In genomic region chr1:204292733-204293132, GRCh38 we compare ENCODE assay signal across 30 cellular contexts.
DNase-seq lines count a peak whose midpoint lies in the region; ATAC-seq and TF ChIP-seq lines count a peak whose summit lies in the region.
"Had no signal": no experiment of that assay in that cellular context is flagged by ENCODE, and none has a peak within 500 bp of the region (broad histone marks: within the 10 kb centered on the region; RNA-seq: fewer than 3 reads in every experiment).

No MANE protein-coding gene starts in this region.

- H3K4me3 ChIP-seq in mammary epithelial cell (replicated peaks in 1 of 3; ENCODE audit: insufficient read depth in 1 of 3, low read depth in 2 of 3, low read length in 3 of 3) (no peak overlapping the region), right atrium auricular region (no peak overlapping the region), sigmoid colon (no peak overlapping the region), vagina (no peak overlapping the region)
- H3K4me3 ChIP-seq: ascending aorta; BLaER1 treated with 17β-estradiol and CSF1 and Interleukin-3, amounts not matched to agents 10 nM and 100 nM; tibial nerve had no signal

- H3K79me2 ChIP-seq in mammary epithelial cell (ENCODE audit: insufficient read depth, low read length), result no peaks in the 10 kb centered on the region

- no TSS peak for BruUV-seq in MCF 10A (replicated peaks; lab: Mats Ljungman, UMichigan)
- no TSS peak for BruUV-seq in mammary epithelial cell (replicated peaks; lab: Mats Ljungman, UMichigan)

- CTCF ChIA-PET in MCF 10A (lab: Yijun Ruan, JAX) (interaction anchor here (0.7 to 1.6 kb wide), 2 partner anchors 71 to 214 kb away, joined by 4 to 18 read pairs; no protein-coding TSS in a partner anchor), mammary epithelial cell (lab: Charles Lee; ENCODE audit: low non-redundant PET) (no interaction called here)

- TF ChIP-seq EP300 in sigmoid colon (IDR thresholded peaks at IDR 0.05), result no peak

- no peaks in the 10 kb centered on the region for H3K36me3 ChIP-seq in mammary epithelial cell (ENCODE audit: insufficient read depth, low read length)
- no peaks in the 10 kb centered on the region for H3K36me3 ChIP-seq in right atrium auricular region
- H3K36me3 ChIP-seq in sigmoid colon, result no peaks in the 10 kb centered on the region
- no peaks in the 10 kb centered on the region for H3K36me3 ChIP-seq in vagina
- H3K36me3 ChIP-seq: ascending aorta; BLaER1 treated with 17β-estradiol and CSF1 and Interleukin-3, amounts not matched to agents 10 nM and 100 nM; tibial nerve had no signal

- no peak overlapping the region for H3K4me3 Mint-ChIP-seq in MCF 10A (ENCODE audit: unreplicated experiment)
- H3K4me3 Mint-ChIP-seq: activated naive CD8-positive, alpha-beta T cell treated with anti-CD3 and anti-CD28 coated beads, Interleukin-2, amount 10 ng/mL, durations not matched to agents 7 days and 5 days; activated T-cell treated with anti-CD3 and anti-CD28 coated beads, Interleukin-2, amount 50 U/mL, for 24 hours; effector memory CD8-positive, alpha-beta T cell; IgD-negative memory B cell; nephron progenitor cell had no signal

- TF ChIP-seq POLR2A in sigmoid colon (IDR thresholded peaks at IDR 0.05), result no peak
- no peak for TF ChIP-seq POLR2A in vagina (IDR thresholded peaks at IDR 0.05)

- no peaks in the 10 kb centered on the region for H3K27me3 Mint-ChIP-seq in MCF 10A (ENCODE audit: insufficient read depth, unreplicated experiment)

- H3K9me3 ChIP-seq in mammary epithelial cell (replicated peaks; ENCODE audit: insufficient read depth, low read length) (no peaks in the 10 kb centered on the region), right atrium auricular region (no peaks in the 10 kb centered on the region), sigmoid colon (no peaks in the 10 kb centered on the region), vagina (no peaks in the 10 kb centered on the region)
- H3K9me3 ChIP-seq: ascending aorta; BLaER1 treated with 17β-estradiol and CSF1 and Interleukin-3, amounts not matched to agents 10 nM and 100 nM; tibial nerve had no signal

- dilution Hi-C loops in mammary epithelial cell (cut with HindIII; ENCODE audit: low sequenced_read_pairs), result no loop called here

- no peak for DNase-seq in MCF 10A (ENCODE audit: unreplicated experiment)
- DNase-seq in mammary epithelial cell, result no peak
- no peak for DNase-seq in right atrium auricular region (ENCODE audit: low spot score)
- DNase-seq in sigmoid colon, result no peak
- no peak for DNase-seq in vagina (ENCODE audit: extremely low spot score in 2 of 2)
- no peak for DNase-seq in NCI-H1105 (lab: John Stamatoyannopoulos, UW)
- no peak for DNase-seq in COLO829 (ENCODE audit: low spot score)
- DNase-seq: activated gamma-delta T cell; activated naive CD8-positive, alpha-beta T cell treated with anti-CD3 and anti-CD28 coated beads, Interleukin-2, amount 10 ng/mL, durations not matched to agents 7 days and 5 days; activated T-cell treated with anti-CD3 and anti-CD28 coated beads, Interleukin-2, amount 50 U/mL, for 24 hours; central memory CD4-positive, alpha-beta T cell; COR-L47; cortex of kidney; DMS53; effector memory CD8-positive, alpha-beta T cell; head of caudate nucleus; kidney; NCI-H1048; NCI-H1694; NCI-H2171; nephron progenitor cell; stimulated activated CD4-positive, alpha-beta T cell treated with anti-CD3 and anti-CD28 coated beads, Interleukin-1b, Interleukin-23, amount 100 ng/mL, for 48 hours; stimulated activated CD8-positive, alpha-beta memory T cell treated with anti-CD3 and anti-CD28 coated beads, Interleukin-4, amount 100 ng/mL, for 48 hours had no signal

- intact Hi-C loops in MCF 10A (cut with micrococcal nuclease), result no loop called here
- intact Hi-C loops in mammary epithelial cell (cut with micrococcal nuclease), result no loop called here
- intact Hi-C loops in sigmoid colon (cut with DNase I), result loop anchor here (10.0 kb wide), 1 partner anchor 52 kb away; no protein-coding TSS in a partner anchor
- intact Hi-C loops in vagina (cut with DNase I), result no loop called here

- POLR2A ChIA-PET in MCF 10A (lab: Yijun Ruan, JAX), result interaction anchor here (0.5 to 19.7 kb wide), 3 partner anchors 15 to 45 kb away, joined by 3 to 413 read pairs (median 3); no protein-coding TSS in a partner anchor

- H3K27me3 ChIP-seq in mammary epithelial cell (ENCODE audit: insufficient read depth, low read length) (no peaks in the 10 kb centered on the region), right atrium auricular region (no peaks in the 10 kb centered on the region), sigmoid colon (peaks cover 0 to 22% (median 0%) of the 10 kb centered on the region in 3 donors), vagina (no peaks in the 10 kb centered on the region)
- H3K27me3 ChIP-seq: ascending aorta; BLaER1 treated with 17β-estradiol and CSF1 and Interleukin-3, amounts not matched to agents 10 nM and 100 nM had no signal

- no peak for TF ChIP-seq CTCF in MCF 10A (IDR thresholded peaks at IDR 0.05; ENCODE audit: unreplicated experiment)
- no peak for TF ChIP-seq CTCF in mammary epithelial cell (conservative IDR thresholded peaks at IDR 0.05 in 1 of 2, IDR thresholded peaks at IDR 0.05 in 1 of 2; ENCODE audit: extremely low read depth in 1 of 2, insufficient read depth in 1 of 2, low read depth in 1 of 2, low read length in 2 of 2)
- TF ChIP-seq CTCF in right atrium auricular region (IDR thresholded peaks at IDR 0.05), result no peak
- TF ChIP-seq CTCF in sigmoid colon (IDR thresholded peaks at IDR 0.05), result no peak
- no peak for TF ChIP-seq CTCF in vagina (IDR thresholded peaks at IDR 0.05)

- no peaks in the 10 kb centered on the region for H3K9me3 Mint-ChIP-seq in MCF 10A (ENCODE audit: unreplicated experiment)
- H3K9me3 Mint-ChIP-seq: activated naive CD8-positive, alpha-beta T cell treated with anti-CD3 and anti-CD28 coated beads, Interleukin-2, amount 10 ng/mL, durations not matched to agents 7 days and 5 days; activated T-cell treated with anti-CD3 and anti-CD28 coated beads, Interleukin-2, amount 50 U/mL, for 24 hours; effector memory CD8-positive, alpha-beta T cell; IgD-negative memory B cell; nephron progenitor cell had no signal

- in situ Hi-C loops in mammary epithelial cell (cut with MboI; ENCODE audit: low sequenced_read_pairs in 2 of 2), result no loop called here

- WGBS in mammary epithelial cell (ENCODE audit: low coverage, missing lambda C conversion rate), result 75% methylated on average over 5 of the region's 5 CpGs
- WGBS in sigmoid colon, 2 donors, result 52 to 72% methylated on average over 5 of the region's 5 CpGs

- H2AFZ ChIP-seq in mammary epithelial cell (ENCODE audit: low read depth, low read length), result no peak overlapping the region

- H3K9ac ChIP-seq in mammary epithelial cell (ENCODE audit: insufficient read depth, low read length), result no peak overlapping the region
- H3K9ac ChIP-seq: BLaER1 treated with 17β-estradiol and CSF1 and Interleukin-3, amounts not matched to agents 10 nM and 100 nM had no signal

- no peaks in the 10 kb centered on the region for H3K36me3 Mint-ChIP-seq in MCF 10A (ENCODE audit: insufficient read depth, unreplicated experiment)
- H3K36me3 Mint-ChIP-seq: activated naive CD8-positive, alpha-beta T cell treated with anti-CD3 and anti-CD28 coated beads, Interleukin-2, amount 10 ng/mL, durations not matched to agents 7 days and 5 days had no signal

- H3K4me2 ChIP-seq in mammary epithelial cell (ENCODE audit: insufficient read depth, low read depth, low read length), result no peak overlapping the region

- H3K27ac ChIP-seq in mammary epithelial cell (ENCODE audit: insufficient read depth, low read depth, low read length) (no peak overlapping the region), right atrium auricular region (peak overlapping the region; percentile 44 to 73), sigmoid colon (peak overlapping the region in 3 of 4 donors; percentile 40 to 67 (median 48)), vagina (peak overlapping the region; percentile 73)
- H3K27ac ChIP-seq: 22Rv1, ascending aorta, RWPE1 had no signal

- no peak for ATAC-seq in GM21360 (IDR thresholded peaks at IDR 0.05; ENCODE audit: unreplicated experiment)
- ATAC-seq: effector memory CD8-positive, alpha-beta T cell had no signal

- H3K4me1 Mint-ChIP-seq in MCF 10A (ENCODE audit: insufficient read depth, unreplicated experiment), result peaks cover 63% of the 10 kb centered on the region

- H4K20me1 ChIP-seq in mammary epithelial cell (ENCODE audit: insufficient read depth, low read length), result no peaks in the 10 kb centered on the region
- H4K20me1 ChIP-seq: BLaER1 treated with 17β-estradiol and CSF1 and Interleukin-3, amounts not matched to agents 10 nM and 100 nM had no signal

- peak overlapping the region; percentile 59 for H3K27ac Mint-ChIP-seq in MCF 10A (ENCODE audit: low read depth, unreplicated experiment)
- H3K27ac Mint-ChIP-seq: activated naive CD8-positive, alpha-beta T cell treated with anti-CD3 and anti-CD28 coated beads, Interleukin-2, amount 10 ng/mL, durations not matched to agents 7 days and 5 days; activated T-cell treated with anti-CD3 and anti-CD28 coated beads, Interleukin-2, amount 50 U/mL, for 24 hours; effector memory CD8-positive, alpha-beta T cell; IgD-negative memory B cell; nephron progenitor cell had no signal

- H3K4me1 ChIP-seq in mammary epithelial cell (ENCODE audit: insufficient read depth, low read length), result peaks cover 43% of the 10 kb centered on the region
- H3K4me1 ChIP-seq in right atrium auricular region, result peaks cover 0 to 69% of the 10 kb centered on the region in 2 donors
- peaks cover 0 to 26% (median 2%) of the 10 kb centered on the region in 4 donors for H3K4me1 ChIP-seq in sigmoid colon
- peaks cover 71% of the 10 kb centered on the region for H3K4me1 ChIP-seq in vagina
